ENCODE assay signal across 1 cellular context in genomic region chr18:63178526-63178880, GRCh38.
TF ChIP-seq lines count a peak whose summit lies in the region.

No MANE protein-coding gene starts in this region.

TF ChIP-seq in HEK293, 187 proteins besides CTCF, POLR2A, EP300 and RAD21 (continued from another document):
- no peak for TF ChIP-seq ZBTB49 (tag by site-specific recombination; IDR thresholded peaks at IDR 0.05; ENCODE audit: low read depth)
- no peak for TF ChIP-seq ZIC2 (tag by site-specific recombination; IDR thresholded peaks at IDR 0.05)
- peak; percentile 94 for TF ChIP-seq ZNF692 (tag by site-specific recombination; IDR thresholded peaks at IDR 0.05)
- TF ChIP-seq SCRT1 (tag by site-specific recombination; IDR thresholded peaks at IDR 0.05; ENCODE audit: borderline replicate concordance) = no peak
- TF ChIP-seq PRDM2 (tag by site-specific recombination; IDR thresholded peaks at IDR 0.05; ENCODE audit: borderline replicate concordance) = no peak
- no peak for TF ChIP-seq KLF8 (tag by site-specific recombination; IDR thresholded peaks at IDR 0.05)
- no peak for TF ChIP-seq ZNF214 (tag by site-specific recombination; IDR thresholded peaks at IDR 0.05; ENCODE audit: borderline replicate concordance)
TF ChIP-seq in HEK293: peak in this region for 5.
